ENCODE assay signal across 22 cellular contexts in the genomic region with DNA sequence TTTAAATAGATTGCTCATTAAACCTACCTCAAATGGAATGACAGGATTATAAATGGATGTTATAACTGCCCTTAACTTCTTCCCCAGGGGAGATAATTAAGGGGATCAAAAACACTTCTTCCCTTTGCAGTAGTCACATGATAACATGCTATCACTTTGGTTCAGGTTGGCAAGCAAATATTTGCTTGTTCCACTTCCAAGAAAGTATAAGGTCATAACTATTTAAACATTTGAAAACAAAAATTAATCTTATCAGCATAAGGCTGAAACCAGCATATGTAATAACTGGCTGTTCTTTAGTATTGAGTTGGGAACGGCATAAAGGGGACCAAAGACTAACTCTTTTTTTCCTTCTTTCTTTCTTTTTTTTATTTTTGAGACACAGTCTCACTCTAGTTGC. TPM values are rescaled to one million over a fixed set of nuclear protein-coding genes. Genes with fewer than 3 reads are reported as not detected.
DNase-seq lines count a peak whose midpoint lies in the region; FAIRE-seq and TF ChIP-seq lines count a peak whose summit lies in the region.
"Had no signal": no experiment of that assay in that cellular context is flagged by ENCODE, and none has a peak within 500 bp of the region (broad histone marks: within the 10 kb centered on the region; RNA-seq: fewer than 3 reads in every experiment).

No MANE protein-coding gene starts in this region.

- peaks cover 65% of the 10 kb centered on the region for H3K4me1 Mint-ChIP-seq in CD14-positive monocyte

- H3K4me1 ChIP-seq in mucosa of stomach (ENCODE audit: control insufficient read depth, insufficient read depth, low read length): peaks cover 58% of the 10 kb centered on the region
- H3K4me1 ChIP-seq: SJSA1 had no signal

- H3K4me3 ChIP-seq in mucosa of stomach (ENCODE audit: low read length): no peak overlapping the region
- H3K4me3 ChIP-seq: BLaER1, MG63, SJSA1 had no signal

- no peaks in the 10 kb centered on the region for H3K36me3 ChIP-seq in mucosa of stomach (ENCODE audit: control insufficient read depth, insufficient read depth, low read length)
- H3K36me3 ChIP-seq: BLaER1, MG63, SJSA1 had no signal

- peak overlapping the region; percentile 47 for H3K9ac ChIP-seq in mucosa of stomach (ENCODE audit: low read length)
- H3K9ac ChIP-seq: BLaER1 had no signal

- H3K9me3 ChIP-seq in mucosa of stomach (ENCODE audit: control insufficient read depth, low read length): no peaks in the 10 kb centered on the region
- H3K9me3 ChIP-seq: BLaER1, MG63, SJSA1 had no signal

- no peaks in the 10 kb centered on the region for H3K27me3 ChIP-seq in mucosa of stomach (ENCODE audit: control insufficient read depth, insufficient read depth, low read length)
- H3K27me3 ChIP-seq: BLaER1 had no signal

- H3K4me3 Mint-ChIP-seq in CD14-positive monocyte: no peak overlapping the region

- DNase-seq in CD14-positive monocyte (ENCODE audit: low spot score): no peak
- peak; percentile 78 for DNase-seq in NCI-H69 (lab: John Stamatoyannopoulos, UW)
- DNase-seq in erythroblast (lab: John Stamatoyannopoulos, UW): peak; percentile 42 to 61
- no peak for DNase-seq in nucleus accumbens (lab: John Stamatoyannopoulos, UW)
- DNase-seq in SIG-M5 treated with dmso at 0.1 percent for 504 hours (lab: John Stamatoyannopoulos, UW; ENCODE audit: unreplicated experiment): no peak
- no peak for DNase-seq in GM20000 (ENCODE audit: low spot score)
- no peak for DNase-seq in GM19239 (ENCODE audit: insufficient read length, low spot score)
- DNase-seq: IMR-90, Karpas-422, MG63, NCI-H1048, NCI-H1694, NCI-H2081 treated with DMSO at 0.1 percent for 48 hours, NCI-H226, NCI-H524 had no signal

- no peak for FAIRE-seq in GM19239 (lab: Jason Lieb, UNC)
- FAIRE-seq: D721Med, GM12892, GM18507, H54 had no signal

- peaks cover 0 to 2% (median 0%) of the 10 kb centered on the region in 7 donors for H3K9me3 Mint-ChIP-seq in CD14-positive monocyte

- TF ChIP-seq CTCF in CD14-positive monocyte (IDR thresholded peaks at IDR 0.05) (no peak), GM20000 (IDR thresholded peaks at IDR 0.05; ENCODE audit: extremely low read depth, missing control alignments) (no peak)

- TF ChIP-seq POLR2A in erythroblast (IDR thresholded peaks at IDR 0.05; ENCODE audit: low read length): no peak

- intact Hi-C loops in CD14-positive monocyte (cut with micrococcal nuclease): loop anchor here in 1 of 2 donors (5.0 kb wide), 1 partner anchor 53 kb away; no protein-coding TSS in a partner anchor

- no peaks in the 10 kb centered on the region for H3K27me3 Mint-ChIP-seq in CD14-positive monocyte (ENCODE audit: low read depth in 3 of 3)

- H3K36me3 Mint-ChIP-seq in CD14-positive monocyte: peaks cover 4 to 9% of the 10 kb centered on the region in 2 donors

- peak overlapping the region in 4 of 7 donors; percentile 38 to 85 (median 54) for H3K27ac Mint-ChIP-seq in CD14-positive monocyte

RNA-seq across cellular contexts. Expression of gene LYZ, which starts 2.4 kb away (rescaled TPM):
- polyA plus RNA-seq in CD14-positive monocyte: over 10,000 TPM; 13,865 to 46,644 TPM
- polyA plus RNA-seq: IMR-90 had no signal

RNA-seq across cellular contexts. Expression of gene YEATS4, which starts 13.8 kb away (rescaled TPM):
- polyA plus RNA-seq in CD14-positive monocyte: 10 to 100 TPM; 16.0 to 20.9 TPM

Comparison
In these comparisons a context has a peak if more than half of its experiments do, and no peak if none do; other contexts are left out.
1. DNase-seq: peak in NCI-H69 (single experiment) and erythroblast (2 of 2); none in CD14-positive monocyte (single experiment), nucleus accumbens (0 of 56), SIG-M5 treated with dmso at 0.1 percent for 504 hours (single experiment), GM20000 (single experiment) and GM19239 (single experiment).